19 cellular contexts compared by ENCODE assay signal in the genomic region with DNA sequence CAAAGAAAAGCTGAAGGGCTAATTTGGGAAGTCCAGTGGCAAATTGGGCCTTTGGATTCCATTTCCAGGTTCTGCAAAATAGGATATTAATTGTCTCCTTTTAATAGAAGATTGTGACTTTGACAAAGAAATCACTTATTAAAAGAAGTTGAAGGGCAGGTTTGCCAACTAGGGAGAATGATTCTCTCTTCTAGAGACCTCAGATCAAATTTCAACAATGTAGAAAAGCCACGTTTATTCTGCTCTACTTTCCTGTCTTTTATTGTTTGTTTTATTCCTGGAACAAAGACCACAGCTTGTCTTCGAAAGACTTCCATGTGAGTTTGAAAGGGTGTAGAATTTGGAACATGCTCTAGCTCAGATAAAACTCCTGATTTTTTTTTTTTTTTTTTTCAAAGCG.
A peak's percentile ranks its signal among the peaks of the same experiment; 100 is the strongest.
DNase-seq lines count a peak whose midpoint lies in the region; TF ChIP-seq lines count a peak whose summit lies in the region.
"Had no signal": no experiment of that assay in that cellular context is flagged by ENCODE, and none has a peak within 500 bp of the region (broad histone marks: within the 10 kb centered on the region; RNA-seq: fewer than 3 reads in every experiment).

No MANE protein-coding gene starts in this region.

- H3K9me3 ChIP-seq in smooth muscle cell (replicated peaks; ENCODE audit: low read depth) (no peaks in the 10 kb centered on the region), testis (no peaks in the 10 kb centered on the region)
- H3K9me3 ChIP-seq: vagina had no signal

- peaks cover 24% of the 10 kb centered on the region for H3K4me1 ChIP-seq in smooth muscle cell (ENCODE audit: low read depth)
- no peaks in the 10 kb centered on the region for H3K4me1 ChIP-seq in testis

- POLR2A ChIA-PET in activated CD4-positive, alpha-beta memory T cell treated with anti-CD3 and anti-CD28 coated beads for 36 hours (lab: Charles Lee), result no interaction called here

- H3K9me3 Mint-ChIP-seq in brain, result peaks cover 1 to 15% (median 13%) of the 10 kb centered on the region in 5 experiments
- H3K9me3 Mint-ChIP-seq in activated CD4-positive, alpha-beta memory T cell treated with anti-CD3 and anti-CD28 coated beads for 36 hours, result peaks cover 7% of the 10 kb centered on the region

- intact Hi-C loops in activated CD4-positive, alpha-beta memory T cell treated with anti-CD3 and anti-CD28 coated beads for 36 hours (cut with micrococcal nuclease), result no loop called here
- intact Hi-C loops in testis (cut with DNase I; ENCODE audit: low total_unique reads), result no loop called here

- peak overlapping the region; percentile 58 for H3K27ac ChIP-seq in smooth muscle cell (ENCODE audit: low read depth)
- H3K27ac ChIP-seq in testis, result no peak overlapping the region
- H3K27ac ChIP-seq: heart left ventricle, vagina had no signal

- TF ChIP-seq CTCF in brain (conservative IDR thresholded peaks at IDR 0.05) (no peak), smooth muscle cell (IDR thresholded peaks at IDR 0.05; ENCODE audit: borderline replicate concordance, insufficient read depth, poor library complexity, severe bottlenecking) (no peak), testis (IDR thresholded peaks at IDR 0.05) (no peak)

- H3K27ac Mint-ChIP-seq in brain, result peak overlapping the region in 3 of 5 experiments; percentile 31 to 86 (median 51)
- no peak overlapping the region for H3K27ac Mint-ChIP-seq in activated CD4-positive, alpha-beta memory T cell treated with anti-CD3 and anti-CD28 coated beads for 36 hours
- H3K27ac Mint-ChIP-seq: activated CD4-positive, alpha-beta T cell treated with anti-CD3 and anti-CD28 coated beads for 36 hours; memory B cell had no signal

- peak overlapping the region; percentile 29 for H2AFZ ChIP-seq in smooth muscle cell (ENCODE audit: low read depth)

- H3K4me2 ChIP-seq in smooth muscle cell, result no peak overlapping the region

- H3K36me3 Mint-ChIP-seq in brain, result peaks cover 3% of the 10 kb centered on the region
- no peaks in the 10 kb centered on the region for H3K36me3 Mint-ChIP-seq in activated CD4-positive, alpha-beta memory T cell treated with anti-CD3 and anti-CD28 coated beads for 36 hours
- H3K36me3 Mint-ChIP-seq: memory B cell had no signal

- peaks cover 5% of the 10 kb centered on the region for H3F3A ChIP-seq in smooth muscle cell (ENCODE audit: low read depth)

- no peaks in the 10 kb centered on the region for H3K27me3 ChIP-seq in smooth muscle cell (ENCODE audit: low read depth)
- H3K27me3 ChIP-seq in testis, result no peaks in the 10 kb centered on the region
- H3K27me3 ChIP-seq: heart left ventricle, vagina had no signal

- H3K4me3 ChIP-seq in smooth muscle cell (no peak overlapping the region), testis (no peak overlapping the region)
- H3K4me3 ChIP-seq: heart left ventricle, vagina had no signal

- H3K4me1 Mint-ChIP-seq in brain, result peaks cover 44% of the 10 kb centered on the region
- no peaks in the 10 kb centered on the region for H3K4me1 Mint-ChIP-seq in activated CD4-positive, alpha-beta memory T cell treated with anti-CD3 and anti-CD28 coated beads for 36 hours (ENCODE audit: low read depth)
- H3K4me1 Mint-ChIP-seq: activated CD4-positive, alpha-beta T cell treated with anti-CD3 and anti-CD28 coated beads for 36 hours; memory B cell had no signal

- DNase-seq in NCI-H2171 treated with DMSO at 0.1 percent for 48 hours (lab: John Stamatoyannopoulos, UW), result peak; percentile 26
- DNase-seq in NCI-H2171 (lab: John Stamatoyannopoulos, UW), result no peak
- DNase-seq in NCI-H345 (lab: John Stamatoyannopoulos, UW), result peak; percentile 53
- no peak for DNase-seq in smooth muscle cell (lab: John Stamatoyannopoulos, UW; ENCODE audit: unreplicated experiment)
- no peak for DNase-seq in GF-D8 (lab: John Stamatoyannopoulos, UW)
- no peak for DNase-seq in activated CD4-positive, alpha-beta memory T cell treated with anti-CD3 and anti-CD28 coated beads for 36 hours
- DNase-seq in testis, result no peak
- DNase-seq: activated CD4-positive, alpha-beta T cell treated with anti-CD3 and anti-CD28 coated beads for 36 hours; activated naive CD4-positive, alpha-beta T cell treated with Interleukin-2 at 50 U/mL for 16 hours; cortex of kidney; EL; heart left ventricle; islet precursor cell; Kasumi-1; T1000 had no signal

- H3K4me3 Mint-ChIP-seq in brain, result no peak overlapping the region
- H3K4me3 Mint-ChIP-seq in activated CD4-positive, alpha-beta memory T cell treated with anti-CD3 and anti-CD28 coated beads for 36 hours, result no peak overlapping the region
- H3K4me3 Mint-ChIP-seq: activated CD4-positive, alpha-beta T cell treated with anti-CD3 and anti-CD28 coated beads for 36 hours; CD14-positive monocyte; memory B cell had no signal

- H3K36me3 ChIP-seq in smooth muscle cell (ENCODE audit: low read depth) (no peaks in the 10 kb centered on the region), testis (ENCODE audit: low read depth, missing control alignments) (no peaks in the 10 kb centered on the region)
- H3K36me3 ChIP-seq: heart left ventricle, vagina had no signal

- H3K79me2 ChIP-seq in smooth muscle cell (ENCODE audit: low read depth), result no peaks in the 10 kb centered on the region

- 74% methylated on average over 3 of the region's 3 CpGs for WGBS in smooth muscle cell (ENCODE audit: low lambda C conversion rate)
- 50 to 52% methylated on average over 3 of the region's 3 CpGs for WGBS in testis, 2 donors

- H3K9ac ChIP-seq in smooth muscle cell (ENCODE audit: low read depth), result no peak overlapping the region

- no peaks in the 10 kb centered on the region for H4K20me1 ChIP-seq in smooth muscle cell (ENCODE audit: low read depth)

- TF ChIP-seq POLR2A in testis (IDR thresholded peaks at IDR 0.05), result no peak

- CTCF ChIA-PET in activated CD4-positive, alpha-beta memory T cell treated with anti-CD3 and anti-CD28 coated beads for 36 hours (lab: Charles Lee), result no interaction called here

- H3K27me3 Mint-ChIP-seq in brain, result peaks cover 4% of the 10 kb centered on the region
- no peaks in the 10 kb centered on the region for H3K27me3 Mint-ChIP-seq in activated CD4-positive, alpha-beta memory T cell treated with anti-CD3 and anti-CD28 coated beads for 36 hours
- H3K27me3 Mint-ChIP-seq: activated CD4-positive, alpha-beta T cell treated with anti-CD3 and anti-CD28 coated beads for 36 hours; memory B cell had no signal

Comparison
In these comparisons a context has a peak if more than half of its experiments do, and no peak if none do; other contexts are left out.
1. DNase-seq: peak in NCI-H2171 treated with DMSO at 0.1 percent for 48 hours (single experiment) and NCI-H345 (single experiment); none in NCI-H2171 (single experiment), smooth muscle cell (single experiment), GF-D8 (single experiment), activated CD4-positive, alpha-beta memory T cell treated with anti-CD3 and anti-CD28 coated beads for 36 hours (single experiment) and testis (single experiment).